ENCODE assay signal across 8 cellular contexts in genomic region chr11:123407996-123408597, GRCh38.
"Had no signal": no experiment of that assay in that cellular context is flagged by ENCODE, and none has a peak within 500 bp of the region (broad histone marks: within the 10 kb centered on the region; RNA-seq: fewer than 3 reads in every experiment).

No MANE protein-coding gene starts in this region.

- H3K9me3 Mint-ChIP-seq: activated naive CD8-positive, alpha-beta T cell treated with anti-CD3 and anti-CD28 coated beads for 36 hours; activated T-cell treated with anti-CD3 and anti-CD28 coated beads, Interleukin-2, amount 50 U/mL, for 24 hours; nephron progenitor cell had no signal

- H3K27ac ChIP-seq: gastroesophageal sphincter, suprapubic skin, upper lobe of left lung had no signal

- H3K4me3 ChIP-seq: gastroesophageal sphincter, suprapubic skin, upper lobe of left lung had no signal

- DNase-seq: activated gamma-delta T cell, kidney had no signal

- H3K9me3 ChIP-seq: gastroesophageal sphincter, suprapubic skin, upper lobe of left lung had no signal

- H3K4me3 Mint-ChIP-seq: activated naive CD8-positive, alpha-beta T cell treated with anti-CD3 and anti-CD28 coated beads for 36 hours; nephron progenitor cell had no signal

- H3K27me3 ChIP-seq: suprapubic skin, upper lobe of left lung had no signal

- H3K36me3 Mint-ChIP-seq: activated naive CD8-positive, alpha-beta T cell treated with anti-CD3 and anti-CD28 coated beads for 36 hours had no signal

- H3K27ac Mint-ChIP-seq: activated naive CD8-positive, alpha-beta T cell treated with anti-CD3 and anti-CD28 coated beads for 36 hours; nephron progenitor cell had no signal

- ATAC-seq: gastroesophageal sphincter had no signal

- H3K36me3 ChIP-seq: gastroesophageal sphincter, suprapubic skin, upper lobe of left lung had no signal
